Comparison of ENCODE assay signal across 28 cellular contexts in genomic region chr5:164132358-164132757, GRCh38.
"Had no signal": no experiment of that assay in that cellular context is flagged by ENCODE, and none has a peak within 500 bp of the region (broad histone marks: within the 10 kb centered on the region; RNA-seq: fewer than 3 reads in every experiment).

No MANE protein-coding gene starts in this region.

- H3K27me3 Mint-ChIP-seq: stimulated activated memory B cell treated with anti-CD40 and anti-IgM and Interleukin-4, amounts not matched to agents 10 μg/mL and 1 μg/mL and 100 μg/mL, for 72 hours; stimulated activated naive B cell treated with anti-CD40 and anti-IgM and Interleukin-4, amounts not matched to agents 10 μg/mL and 1 μg/mL and 100 μg/mL, for 72 hours; stimulated activated naive CD8-positive, alpha-beta T cell treated with anti-CD3 and anti-CD28 coated beads, Interleukin-15, amount 100 ng/mL, for 72 hours; stimulated activated naive CD8-positive, alpha-beta T cell treated with anti-CD3 and anti-CD28 coated beads, Interleukin-15, Interleukin-2, amounts not matched to agents 100 ng/mL and 50 ng/mL, for 24 hours had no signal

- H3K9me3 ChIP-seq: testis, thyroid gland, upper lobe of right lung, uterus, vagina had no signal

- H3K27me3 ChIP-seq: stomach, suprapubic skin, testis, thyroid gland, tibial artery, tibial nerve, transverse colon, upper lobe of left lung, upper lobe of right lung, uterus, vagina had no signal

- H3K4me3 Mint-ChIP-seq: stimulated activated effector memory CD8-positive, alpha-beta T cell treated with anti-CD3 and anti-CD28 coated beads, Interleukin-12 subunit alpha, Interleukin-12 subunit beta, amount 100 ng/mL, for 72 hours; stimulated activated memory B cell treated with anti-CD40 and anti-IgM and Interleukin-4, amounts not matched to agents 10 μg/mL and 1 μg/mL and 100 μg/mL, for 72 hours; stimulated activated naive B cell treated with anti-CD40 and anti-IgM and Interleukin-4, amounts not matched to agents 10 μg/mL and 1 μg/mL and 100 μg/mL, for 72 hours; stimulated activated naive CD8-positive, alpha-beta T cell treated with anti-CD3 and anti-CD28 coated beads, Interleukin-15, amount 100 ng/mL, for 72 hours; stimulated activated naive CD8-positive, alpha-beta T cell treated with anti-CD3 and anti-CD28 coated beads, Interleukin-15, Interleukin-2, amounts not matched to agents 100 ng/mL and 50 ng/mL, for 24 hours had no signal

- FAIRE-seq: urothelium cell line had no signal

- ATAC-seq: stimulated activated effector memory CD8-positive, alpha-beta T cell treated with anti-CD3 and anti-CD28 coated beads, Interleukin-12 subunit alpha, Interleukin-12 subunit beta, amount 100 ng/mL, for 72 hours; stimulated activated memory B cell treated with anti-CD40 and anti-IgM and Interleukin-4, amounts not matched to agents 10 μg/mL and 1 μg/mL and 100 μg/mL, for 72 hours; stimulated activated naive B cell treated with anti-CD40 and anti-IgM and Interleukin-4, amounts not matched to agents 10 μg/mL and 1 μg/mL and 100 μg/mL, for 72 hours; stimulated activated naive CD8-positive, alpha-beta T cell treated with anti-CD3 and anti-CD28 coated beads, Interleukin-15, amount 100 ng/mL, for 72 hours; stimulated activated naive CD8-positive, alpha-beta T cell treated with anti-CD3 and anti-CD28 coated beads, Interleukin-15, Interleukin-2, amounts not matched to agents 100 U/mL and 50 U/mL, for 24 hours; upper lobe of right lung had no signal

- H3K4me1 Mint-ChIP-seq: stimulated activated effector memory CD8-positive, alpha-beta T cell treated with anti-CD3 and anti-CD28 coated beads, Interleukin-12 subunit alpha, Interleukin-12 subunit beta, amount 100 ng/mL, for 72 hours; stimulated activated memory B cell treated with anti-CD40 and anti-IgM and Interleukin-4, amounts not matched to agents 10 μg/mL and 1 μg/mL and 100 μg/mL, for 72 hours; stimulated activated naive B cell treated with anti-CD40 and anti-IgM and Interleukin-4, amounts not matched to agents 10 μg/mL and 1 μg/mL and 100 μg/mL, for 72 hours; stimulated activated naive CD8-positive, alpha-beta T cell treated with anti-CD3 and anti-CD28 coated beads, Interleukin-15, amount 100 ng/mL, for 72 hours had no signal

- H3K4me1 ChIP-seq: stomach, suprapubic skin, testis, thyroid gland, tibial artery, tibial nerve, transverse colon, upper lobe of left lung, upper lobe of right lung, uterus, vagina had no signal

- H3K27ac Mint-ChIP-seq: stimulated activated effector memory CD8-positive, alpha-beta T cell treated with anti-CD3 and anti-CD28 coated beads, Interleukin-12 subunit alpha, Interleukin-12 subunit beta, amount 100 ng/mL, for 72 hours; stimulated activated memory B cell treated with anti-CD40 and anti-IgM and Interleukin-4, amounts not matched to agents 10 μg/mL and 1 μg/mL and 100 μg/mL, for 72 hours; stimulated activated naive B cell treated with anti-CD40 and anti-IgM and Interleukin-4, amounts not matched to agents 10 μg/mL and 1 μg/mL and 100 μg/mL, for 72 hours; stimulated activated naive CD8-positive, alpha-beta T cell treated with anti-CD3 and anti-CD28 coated beads, Interleukin-15, amount 100 ng/mL, for 72 hours; stimulated activated naive CD8-positive, alpha-beta T cell treated with anti-CD3 and anti-CD28 coated beads, Interleukin-15, Interleukin-2, amounts not matched to agents 100 ng/mL and 50 ng/mL, for 24 hours had no signal

- H3K36me3 Mint-ChIP-seq: stimulated activated effector memory CD8-positive, alpha-beta T cell treated with anti-CD3 and anti-CD28 coated beads, Interleukin-12 subunit alpha, Interleukin-12 subunit beta, amount 100 ng/mL, for 72 hours; stimulated activated naive B cell treated with anti-CD40 and anti-IgM and Interleukin-4, amounts not matched to agents 10 μg/mL and 1 μg/mL and 100 μg/mL, for 72 hours had no signal

- DNase-seq: stimulated activated CD4-positive, alpha-beta T cell treated with anti-CD3 and anti-CD28 coated beads, Interleukin-2, amount 100 ng/mL, for 48 hours; stimulated activated CD4-positive, alpha-beta T cell treated with anti-CD3 and anti-CD28 coated beads, Interleukin-4, amount 100 ng/mL, for 1 hour; stimulated activated CD4-positive, alpha-beta T cell treated with anti-CD3 and anti-CD28 coated beads, Interleukin-4, amount 100 ng/mL, for 24 hours; stimulated activated CD4-positive, alpha-beta T cell treated with anti-CD3 and anti-CD28 coated beads, Interleukin-4, amount 100 ng/mL, for 4 hours; stimulated activated CD8-positive, alpha-beta memory T cell treated with anti-CD3 and anti-CD28 coated beads, Interleukin-4, amount 100 ng/mL, for 48 hours; stimulated activated naive B cell treated with anti-CD40 and anti-IgM and Interleukin-4, amounts not matched to agents 10 μg/mL and 1 μg/mL and 100 μg/mL, for 72 hours; stimulated activated naive CD4-positive, alpha-beta T cell; stimulated activated naive CD4-positive, alpha-beta T cell treated with Interleukin-2 at 50 U/mL for 16 hours; stimulated activated naive CD8-positive, alpha-beta T cell treated with anti-CD3 and anti-CD28 coated beads, Interleukin-15, amount 100 ng/mL, for 72 hours; stimulated activated naive CD8-positive, alpha-beta T cell treated with anti-CD3 and anti-CD28 coated beads, Interleukin-15, Interleukin-2, amounts not matched to agents 100 U/mL and 50 U/mL, for 24 hours; stomach; substantia nigra; testis; thyroid gland; tibial artery; transverse colon; trophoblast cell; upper lobe of left lung; upper lobe of right lung; uterus had no signal

- H3K27ac ChIP-seq: stomach, suprapubic skin, testis, thoracic aorta, thyroid gland, tibial artery, tibial nerve, transverse colon, upper lobe of left lung, upper lobe of right lung, uterus, vagina had no signal

- H3K4me3 ChIP-seq: stomach, suprapubic skin, testis, thoracic aorta, thyroid gland, tibial artery, tibial nerve, transverse colon, upper lobe of left lung, upper lobe of right lung, uterus, vagina had no signal

- H3K36me3 ChIP-seq: stomach, suprapubic skin, thoracic aorta, thyroid gland, tibial artery, tibial nerve, transverse colon, upper lobe of left lung, upper lobe of right lung, uterus, vagina had no signal
